ENCODE assay signal across 12 cellular contexts in genomic region chr3:9416139-9416780, GRCh38. TPM values are rescaled to one million over a fixed set of nuclear protein-coding genes. Genes with fewer than 3 reads are reported as not detected.
DNase-seq lines count a peak whose midpoint lies in the region; ATAC-seq lines count a peak whose summit lies in the region.
"Had no signal": no experiment of that assay in that cellular context is flagged by ENCODE, and none has a peak within 500 bp of the region (broad histone marks: within the 10 kb centered on the region; RNA-seq: fewer than 3 reads in every experiment).

No MANE protein-coding gene starts in this region.

- no peaks in the 10 kb centered on the region for H3K27me3 ChIP-seq in right cardiac atrium (ENCODE audit: control insufficient read depth, insufficient read depth)

- H3K4me3 Mint-ChIP-seq in activated naive CD4-positive, alpha-beta T cell treated with anti-CD3 and anti-CD28 coated beads, Interleukin-2, amount 50 U/mL, for 24 hours = no peak overlapping the region
- H3K4me3 Mint-ChIP-seq in activated naive CD8-positive, alpha-beta T cell treated with anti-CD3 and anti-CD28 coated beads for 36 hours = no peak overlapping the region
- H3K4me3 Mint-ChIP-seq in stimulated activated effector memory CD8-positive, alpha-beta T cell treated with anti-CD3 and anti-CD28 coated beads, Interleukin-12 subunit alpha, Interleukin-12 subunit beta, amount 100 ng/mL, for 72 hours = no peak overlapping the region

- H3K4me1 Mint-ChIP-seq in activated naive CD4-positive, alpha-beta T cell treated with anti-CD3 and anti-CD28 coated beads, Interleukin-2, amount 50 U/mL, for 24 hours = peaks cover 82% of the 10 kb centered on the region
- H3K4me1 Mint-ChIP-seq in activated naive CD8-positive, alpha-beta T cell treated with anti-CD3 and anti-CD28 coated beads for 36 hours = peaks cover 50% of the 10 kb centered on the region
- H3K4me1 Mint-ChIP-seq in stimulated activated effector memory CD8-positive, alpha-beta T cell treated with anti-CD3 and anti-CD28 coated beads, Interleukin-12 subunit alpha, Interleukin-12 subunit beta, amount 100 ng/mL, for 72 hours = peaks cover 36% of the 10 kb centered on the region

- H3K27ac ChIP-seq in right cardiac atrium (ENCODE audit: low read length) = no peak overlapping the region
- H3K27ac ChIP-seq: parathyroid adenoma had no signal

- ATAC-seq in right cardiac atrium = peak; percentile 38
- ATAC-seq in stimulated activated effector memory CD8-positive, alpha-beta T cell treated with anti-CD3 and anti-CD28 coated beads, Interleukin-12 subunit alpha, Interleukin-12 subunit beta, amount 100 ng/mL, for 72 hours = peak; percentile 52

- no peaks in the 10 kb centered on the region for H3K27me3 Mint-ChIP-seq in activated naive CD4-positive, alpha-beta T cell treated with anti-CD3 and anti-CD28 coated beads, Interleukin-2, amount 50 U/mL, for 24 hours
- H3K27me3 Mint-ChIP-seq in activated naive CD8-positive, alpha-beta T cell treated with anti-CD3 and anti-CD28 coated beads for 36 hours = no peaks in the 10 kb centered on the region

- H3K9me3 Mint-ChIP-seq in activated naive CD4-positive, alpha-beta T cell treated with anti-CD3 and anti-CD28 coated beads, Interleukin-2, amount 50 U/mL, for 24 hours = no peaks in the 10 kb centered on the region
- peaks cover 3% of the 10 kb centered on the region for H3K9me3 Mint-ChIP-seq in activated naive CD8-positive, alpha-beta T cell treated with anti-CD3 and anti-CD28 coated beads for 36 hours
- H3K9me3 Mint-ChIP-seq in stimulated activated effector memory CD8-positive, alpha-beta T cell treated with anti-CD3 and anti-CD28 coated beads, Interleukin-12 subunit alpha, Interleukin-12 subunit beta, amount 100 ng/mL, for 72 hours = no peaks in the 10 kb centered on the region

- intact Hi-C loops in right cardiac atrium (cut with DNase I) = no loop called here

- DNase-seq in activated naive CD4-positive, alpha-beta T cell treated with Interleukin-2 at 50 U/mL for 16 hours = no peak
- no peak for DNase-seq in activated naive CD8-positive, alpha-beta T cell treated with anti-CD3 and anti-CD28 coated beads for 36 hours
- DNase-seq in right cardiac atrium (no peak), NCI-H1417 treated with DMSO at 0.1 percent for 48 hours (lab: John Stamatoyannopoulos, UW) (no peak), NOMO-1 treated with dmso at 0.1 percent for 144 hours (lab: John Stamatoyannopoulos, UW; ENCODE audit: unreplicated experiment) (no peak), AG20443 (ENCODE audit: low spot score) (no peak)
- DNase-seq in stimulated activated effector memory CD8-positive, alpha-beta T cell treated with anti-CD3 and anti-CD28 coated beads, Interleukin-12 subunit alpha, Interleukin-12 subunit beta, amount 100 ng/mL, for 72 hours (ENCODE audit: low spot score in 2 of 2) = no peak
- DNase-seq: central memory CD4-positive, alpha-beta T cell; NCI-H146; SW 1271 had no signal

- H3K4me3 ChIP-seq in right cardiac atrium (ENCODE audit: low read length) = no peak overlapping the region

- H3K9me3 ChIP-seq in right cardiac atrium (ENCODE audit: control insufficient read depth, low read length) = no peaks in the 10 kb centered on the region

- peaks cover 8% of the 10 kb centered on the region for H3K4me1 ChIP-seq in right cardiac atrium (ENCODE audit: control insufficient read depth, insufficient read depth, low read length)

- H3K27ac Mint-ChIP-seq in activated naive CD4-positive, alpha-beta T cell treated with anti-CD3 and anti-CD28 coated beads, Interleukin-2, amount 50 U/mL, for 24 hours = peak overlapping the region; percentile 47
- H3K27ac Mint-ChIP-seq in activated naive CD8-positive, alpha-beta T cell treated with anti-CD3 and anti-CD28 coated beads for 36 hours = peak overlapping the region; percentile 54
- H3K27ac Mint-ChIP-seq in stimulated activated effector memory CD8-positive, alpha-beta T cell treated with anti-CD3 and anti-CD28 coated beads, Interleukin-12 subunit alpha, Interleukin-12 subunit beta, amount 100 ng/mL, for 72 hours = peak overlapping the region; percentile 38

- WGBS in right cardiac atrium = 41% methylated on average over 3 of the region's 3 CpGs

- H3K36me3 Mint-ChIP-seq in activated naive CD4-positive, alpha-beta T cell treated with anti-CD3 and anti-CD28 coated beads, Interleukin-2, amount 50 U/mL, for 24 hours = peaks cover 5% of the 10 kb centered on the region
- peaks cover 34% of the 10 kb centered on the region for H3K36me3 Mint-ChIP-seq in activated naive CD8-positive, alpha-beta T cell treated with anti-CD3 and anti-CD28 coated beads for 36 hours
- peaks cover 56% of the 10 kb centered on the region for H3K36me3 Mint-ChIP-seq in stimulated activated effector memory CD8-positive, alpha-beta T cell treated with anti-CD3 and anti-CD28 coated beads, Interleukin-12 subunit alpha, Interleukin-12 subunit beta, amount 100 ng/mL, for 72 hours

RNA-seq across cellular contexts. Expression of gene SETD5, which starts 18.8 kb away (rescaled TPM):
- 100 to 1,000 TPM; 104 to 112 TPM for total RNA-seq in activated naive CD8-positive, alpha-beta T cell treated with anti-CD3 and anti-CD28 coated beads for 36 hours
- total RNA-seq in right cardiac atrium = 10 to 100 TPM; 64.4 to 73.6 (median 65.0) TPM
- 29.4 TPM for polyA plus RNA-seq in right cardiac atrium

RNA-seq across cellular contexts. Expression of gene THUMPD3, which starts 53.4 kb away (rescaled TPM):
- 10 to 100 TPM; 62.5 to 63.8 TPM for total RNA-seq in activated naive CD8-positive, alpha-beta T cell treated with anti-CD3 and anti-CD28 coated beads for 36 hours
- 10 to 100 TPM; 43.9 to 46.6 (median 46.2) TPM for total RNA-seq in right cardiac atrium
- polyA plus RNA-seq in right cardiac atrium = 29.0 TPM
